Comparison of ENCODE assay signal across 8 cellular contexts in genomic region chr16:8867483-8868271, GRCh38. TPM values are rescaled to one million over a fixed set of nuclear protein-coding genes. Genes with fewer than 3 reads are reported as not detected.
A peak's percentile ranks its signal among the peaks of the same experiment; 100 is the strongest.
DNase-seq lines count a peak whose midpoint lies in the region; ATAC-seq and TF ChIP-seq lines count a peak whose summit lies in the region.

No MANE protein-coding gene starts in this region.

- H3K4me1 ChIP-seq in skeletal muscle tissue (ENCODE audit: control insufficient read depth in 3 of 3, insufficient read depth in 3 of 3, low read length in 3 of 3): peaks cover 40 to 48% (median 41%) of the 10 kb centered on the region in 3 donors

- H3K4me3 ChIP-seq in GM12865 (ENCODE audit: low read depth, low read length) (peak overlapping the region; percentile 77), iPS-11a (ENCODE audit: low read depth, low read length) (peak overlapping the region; percentile 82), skeletal muscle tissue (ENCODE audit: low read length in 3 of 3) (peak overlapping the region; percentile 68 to 83 (median 73))

- peaks cover 0 to 3% (median 0%) of the 10 kb centered on the region in 3 donors for H3K36me3 ChIP-seq in skeletal muscle tissue (ENCODE audit: control insufficient read depth in 3 of 3, insufficient read depth in 3 of 3, low read length in 3 of 3)

- ATAC-seq in GM18511 (IDR thresholded peaks at IDR 0.05; ENCODE audit: unreplicated experiment): no peak

- DNase-seq in GM12865 (ENCODE audit: low read depth) (no peak), NCI-H1092 (lab: John Stamatoyannopoulos, UW) (peak; percentile 13), amygdala (lab: John Stamatoyannopoulos, UW) (peak in 31 of 56 donors; percentile 5 to 53 (median 31)), H4 (ENCODE audit: low spot score) (no peak), OCI-M2 (lab: John Stamatoyannopoulos, UW; ENCODE audit: unreplicated experiment) (no peak)

- no peaks in the 10 kb centered on the region for H3K9me3 ChIP-seq in skeletal muscle tissue (ENCODE audit: control insufficient read depth in 3 of 3, low read length in 3 of 3)

- H3K9ac ChIP-seq in skeletal muscle tissue (ENCODE audit: low read depth in 1 of 3, low read length in 3 of 3): peak overlapping the region; percentile 68 to 80 (median 68)

- peaks cover 13 to 44% (median 38%) of the 10 kb centered on the region in 3 donors for H3K27me3 ChIP-seq in skeletal muscle tissue (ENCODE audit: control insufficient read depth in 3 of 3, insufficient read depth in 3 of 3, low read length in 3 of 3)

- H3K27ac ChIP-seq in skeletal muscle tissue (ENCODE audit: low read depth, low read length): peak overlapping the region; percentile 59

- no peak for TF ChIP-seq CTCF in GM12865 (IDR thresholded peaks at IDR 0.05; ENCODE audit: insufficient read depth, low read depth, low read length, missing control alignments)

RNA-seq across cellular contexts. Expression of gene CARHSP1, which starts 1.1 kb away (rescaled TPM):
- total RNA-seq in skeletal muscle tissue: 118 TPM
- 118 and 119 TPM in 2 replicates for total RNA-seq in H4 (2014; rRNA removed; shearing (Covaris generic))

RNA-seq across cellular contexts. Expression of gene LITAFD, which starts 14.5 kb away (rescaled TPM):
- not detected for total RNA-seq in skeletal muscle tissue
- not detected in 2 replicates for total RNA-seq in H4 (2014; rRNA removed; shearing (Covaris generic))

Comparison
In these comparisons a context has a peak if more than half of its experiments do, and no peak if none do; other contexts are left out.
1. DNase-seq: peak in NCI-H1092 (single experiment) and amygdala (31 of 56); none in GM12865 (single experiment), H4 (single experiment) and OCI-M2 (single experiment).
2. Peak in every context shown above with its lines, with median percentiles within 50 percentile points of each other: H3K4me3 ChIP-seq.